Comparison of ENCODE assay signal across 9 cellular contexts in genomic region chr3:11641316-11641682, GRCh38. TPM values are rescaled to one million over a fixed set of nuclear protein-coding genes. Genes with fewer than 3 reads are reported as not detected.
A peak's percentile ranks its signal among the peaks of the same experiment; 100 is the strongest.
DNase-seq lines count a peak whose midpoint lies in the region; ATAC-seq and TF ChIP-seq lines count a peak whose summit lies in the region.
"Had no signal": no experiment of that assay in that cellular context is flagged by ENCODE, and none has a peak within 500 bp of the region (broad histone marks: within the 10 kb centered on the region; RNA-seq: fewer than 3 reads in every experiment).

No MANE protein-coding gene starts in this region.

- BruUV-seq in mammary epithelial cell (replicated peaks; lab: Mats Ljungman, UMichigan) = no TSS peak

- H4K20me1 ChIP-seq in mammary epithelial cell (ENCODE audit: insufficient read depth, low read length) = no peaks in the 10 kb centered on the region

- H3K36me3 ChIP-seq in HUES64 (ENCODE audit: insufficient read depth, low read length) = no peaks in the 10 kb centered on the region
- no peaks in the 10 kb centered on the region for H3K36me3 ChIP-seq in mammary epithelial cell (ENCODE audit: insufficient read depth, low read length)
- no peaks in the 10 kb centered on the region for H3K36me3 ChIP-seq in muscle layer of colon (ENCODE audit: insufficient read depth, low read length)

- H3K27ac ChIP-seq in HUES64 (ENCODE audit: low read depth, low read length) (no peak overlapping the region; the same call in 1 of the 2 replicates), mammary epithelial cell (ENCODE audit: insufficient read depth, low read depth, low read length) (peak overlapping the region; percentile 93), muscle layer of colon (ENCODE audit: low read depth, low read length) (peak overlapping the region; percentile 82)

- DNase-seq in AG04449 (ENCODE audit: low read depth, low spot score) (no peak), mammary epithelial cell (no peak), NOMO-1 treated with DMSO at 0.1 percent for 48 hours (lab: John Stamatoyannopoulos, UW; ENCODE audit: unreplicated experiment) (no peak), DMS53 treated with DMSO at 0.1 percent for 48 hours (lab: John Stamatoyannopoulos, UW; ENCODE audit: unreplicated experiment) (no peak)
- DNase-seq in stimulated activated CD8-positive, alpha-beta memory T cell treated with anti-CD3 and anti-CD28 coated beads, Interleukin-4, amount 100 ng/mL, for 48 hours = no peak
- DNase-seq: stimulated activated CD4-positive, alpha-beta T cell treated with anti-CD3 and anti-CD28 coated beads, Interleukin-4, amount 100 ng/mL, for 1 hour had no signal

- POLR2A ChIA-PET in AG04449 (lab: Yijun Ruan, JAX) = interaction anchor here (0.6 to 1.1 kb wide), 4 partner anchors 19 to 409 kb away, joined by 3 to 7 read pairs (median 4); no protein-coding TSS in a partner anchor

- peaks cover 80% of the 10 kb centered on the region for H3K79me2 ChIP-seq in mammary epithelial cell (ENCODE audit: insufficient read depth, low read length)

- peaks cover 50% of the 10 kb centered on the region for H3K4me1 ChIP-seq in HUES64 (ENCODE audit: insufficient read depth, low read length)
- H3K4me1 ChIP-seq in mammary epithelial cell (ENCODE audit: insufficient read depth, low read length) = peaks cover 53% of the 10 kb centered on the region
- peaks cover 50% of the 10 kb centered on the region for H3K4me1 ChIP-seq in muscle layer of colon (ENCODE audit: insufficient read depth, low read length)

- no peak for ATAC-seq in HG02763 (IDR thresholded peaks at IDR 0.05; ENCODE audit: unreplicated experiment)

- peak overlapping the region; percentile 93 for H3K4me3 ChIP-seq in AG04449 (ENCODE audit: low read depth, low read length)
- peak overlapping the region; percentile 79 for H3K4me3 ChIP-seq in HUES64 (ENCODE audit: low read length)
- peak overlapping the region; percentile 57 to 65 (median 61) for H3K4me3 ChIP-seq in mammary epithelial cell (replicated peaks in 1 of 3; ENCODE audit: insufficient read depth in 1 of 3, low read depth in 2 of 3, low read length in 3 of 3)
- H3K4me3 ChIP-seq in muscle layer of colon (ENCODE audit: low read depth in 1 of 2, low read length in 2 of 2) = peak overlapping the region; percentile 44 to 91

- TF ChIP-seq CTCF in AG04449 (IDR thresholded peaks at IDR 0.05; ENCODE audit: insufficient read depth, low read length, missing control alignments) (no peak), mammary epithelial cell (conservative IDR thresholded peaks at IDR 0.05 in 1 of 2, IDR thresholded peaks at IDR 0.05 in 1 of 2; ENCODE audit: extremely low read depth in 1 of 2, insufficient read depth in 1 of 2, low read depth in 1 of 2, low read length in 2 of 2) (no peak)

- peak overlapping the region; percentile 92 for H3K9ac ChIP-seq in HUES64 (ENCODE audit: low read depth, low read length)
- peak overlapping the region; percentile 84 for H3K9ac ChIP-seq in mammary epithelial cell (ENCODE audit: insufficient read depth, low read length)
- H3K9ac ChIP-seq in muscle layer of colon (ENCODE audit: low read length) = peak overlapping the region; percentile 93

- H3K9me3 ChIP-seq in HUES64 (ENCODE audit: insufficient read depth, low read depth, low read length) (no peaks in the 10 kb centered on the region), mammary epithelial cell (replicated peaks; ENCODE audit: insufficient read depth, low read length) (no peaks in the 10 kb centered on the region), muscle layer of colon (ENCODE audit: low read length) (no peaks in the 10 kb centered on the region)

- in situ Hi-C loops in mammary epithelial cell (cut with MboI; ENCODE audit: low sequenced_read_pairs in 2 of 2) = no loop called here

- dilution Hi-C loops in mammary epithelial cell (cut with HindIII; ENCODE audit: low sequenced_read_pairs) = no loop called here

- intact Hi-C loops in mammary epithelial cell (cut with micrococcal nuclease) = loop anchor here (5.0 kb wide), 1 partner anchor 126 kb away; no protein-coding TSS in a partner anchor

- CTCF ChIA-PET in AG04449 (lab: Yijun Ruan, JAX) (interaction anchor here (0.6 to 5.9 kb wide), 5 partner anchors 10 to 265 kb away, joined by 3 to 36 read pairs (median 4); no protein-coding TSS in a partner anchor), mammary epithelial cell (lab: Charles Lee; ENCODE audit: low non-redundant PET) (no interaction called here)

- H3K4me2 ChIP-seq in mammary epithelial cell (ENCODE audit: insufficient read depth, low read depth, low read length) = peak overlapping the region; percentile 91

- H3K27me3 ChIP-seq in HUES64 (ENCODE audit: insufficient read depth, low read length) (no peaks in the 10 kb centered on the region), mammary epithelial cell (ENCODE audit: insufficient read depth, low read length) (no peaks in the 10 kb centered on the region), muscle layer of colon (ENCODE audit: control insufficient read depth in 1 of 2, insufficient read depth in 2 of 2, low read length in 2 of 2) (no peaks in the 10 kb centered on the region)

- no peak overlapping the region for H2AFZ ChIP-seq in mammary epithelial cell (ENCODE audit: low read depth, low read length)

- 41% methylated on average over 2 of the region's 2 CpGs for WGBS in HUES64
- 0% methylated on average over 2 of the region's 2 CpGs for WGBS in mammary epithelial cell (ENCODE audit: low coverage, missing lambda C conversion rate)

RNA-seq across cellular contexts. Expression of gene VGLL4, which starts 2.4 kb away (rescaled TPM):
- polyA plus RNA-seq in HUES64 (2013, experiment 1 of 2) = 39.0 TPM
- 46.0 TPM for polyA plus RNA-seq in HUES64 (2013, experiment 2 of 2)
- total RNA-seq in mammary epithelial cell = 10 to 100 TPM; 30.8 to 77.3 TPM
- 31.3 TPM for polyA plus RNA-seq in mammary epithelial cell
- 46.0 TPM for polyA minus RNA-seq in mammary epithelial cell
